ENCODE assay signal across 13 cellular contexts in genomic region chr15:58477228-58477627, GRCh38. TPM values are rescaled to one million over a fixed set of nuclear protein-coding genes. Genes with fewer than 3 reads are reported as not detected.
DNase-seq lines count a peak whose midpoint lies in the region; ATAC-seq, FAIRE-seq and TF ChIP-seq lines count a peak whose summit lies in the region.
"Had no signal": no experiment of that assay in that cellular context is flagged by ENCODE, and none has a peak within 500 bp of the region (broad histone marks: within the 10 kb centered on the region; RNA-seq: fewer than 3 reads in every experiment).

No MANE protein-coding gene starts in this region.

- no peaks in the 10 kb centered on the region for H3K9me3 Mint-ChIP-seq in progenitor cell of endocrine pancreas (ENCODE audit: low read depth)
- H3K9me3 Mint-ChIP-seq: H9 had no signal

- no peaks in the 10 kb centered on the region for H4K20me1 ChIP-seq in GM12878 (ENCODE audit: control insufficient read depth, insufficient read depth)

- intact Hi-C loops in GM12878 (cut with micrococcal nuclease; ENCODE audit: unreplicated experiment) = no loop called here

- in situ Hi-C loops in GM12878 (cut with MboI) = no loop called here

- peak overlapping the region; percentile 26; the same call in 1 of the 2 replicates for H3K4me2 ChIP-seq in GM12878 (ENCODE audit: control insufficient read depth, insufficient read depth)

- RAD21 ChIA-PET in GM12878 (lab: Charles Lee; ENCODE audit: unreplicated experiment) = interaction anchor here (0.8 to 1.9 kb wide), 4 partner anchors 19 to 46 kb away, joined by 3 to 7 read pairs (median 3); no protein-coding TSS in a partner anchor

- peak overlapping the region; percentile 61 for H2AFZ ChIP-seq in GM12878 (ENCODE audit: control insufficient read depth, low read depth, low read length)

- no peaks in the 10 kb centered on the region for H3K27me3 ChIP-seq in GM12878 (replicated peaks in 1 of 2; ENCODE audit: control insufficient read depth in 2 of 2, insufficient read depth in 2 of 2, low read length in 1 of 2)
- no peaks in the 10 kb centered on the region for H3K27me3 ChIP-seq in MG63

- TF ChIP-seq RAD21 in GM12878 (IDR thresholded peaks at IDR 0.05; ENCODE audit: insufficient read depth, low read depth, low read length) = no peak

- FAIRE-seq in GM12878 (lab: Jason Lieb, UNC) = no peak

- SMC1A ChIA-PET in GM12878 (lab: Charles Lee; ENCODE audit: uncharacterized antibody, unreplicated experiment) = interaction anchor here (0.5 to 3.0 kb wide), 6 partner anchors 10 to 67 kb away, joined by 3 to 8 read pairs (median 4); no protein-coding TSS in a partner anchor

- no peaks in the 10 kb centered on the region for H3K9me3 ChIP-seq in GM12878 (replicated peaks; ENCODE audit: control insufficient read depth, insufficient read depth, low read length)
- no peaks in the 10 kb centered on the region for H3K9me3 ChIP-seq in MG63

- POLR2A ChIA-PET in GM12878 (lab: Charles Lee) = interaction anchor here (0.5 to 1.1 kb wide), 5 partner anchors 19 to 267 kb away, joined by 3 to 5 read pairs (median 4); no protein-coding TSS in a partner anchor

- H3K27ac Mint-ChIP-seq in progenitor cell of endocrine pancreas = peak overlapping the region; percentile 19

- H3K79me2 ChIP-seq in GM12878 (ENCODE audit: control insufficient read depth, insufficient read depth, low read length) = peaks cover 3% of the 10 kb centered on the region

- no peak overlapping the region for H3K9ac ChIP-seq in GM12878 (ENCODE audit: control insufficient read depth, insufficient read depth, low read length)

- DNase-seq in NCI-H1092 treated with DMSO at 0.1 percent for 48 hours (lab: John Stamatoyannopoulos, UW) (peak; percentile 32), NCI-H1092 (lab: John Stamatoyannopoulos, UW) (no peak), NCI-H748 treated with DMSO at 0.1 percent for 48 hours (lab: John Stamatoyannopoulos, UW) (peak; percentile 14), GM12878 (ENCODE audit: low read depth, low spot score) (no peak), progenitor cell of endocrine pancreas (ENCODE audit: low spot score, unreplicated experiment) (no peak), MG63 (no peak), NCI-H1694 treated with DMSO at 0.1 percent for 48 hours (lab: John Stamatoyannopoulos, UW) (no peak)
- DNase-seq in activated naive CD4-positive, alpha-beta T cell treated with anti-CD3 and anti-CD28 coated beads, Interleukin-2, amount 50 U/mL, for 16 hours = no peak
- DNase-seq: erythroblast, H9, NCI-H187 treated with DMSO at 0.1 percent for 48 hours had no signal

- ATAC-seq in GM12878 = no peak
- ATAC-seq: Right ventricle myocardium inferior had no signal

- no peak overlapping the region for H3K4me3 ChIP-seq in GM12878
- H3K4me3 ChIP-seq in MG63 = no peak overlapping the region

- CTCF ChIA-PET in GM12878 (lab: Yijun Ruan, JAX) = interaction anchor here (0.8 to 1.8 kb wide), 5 partner anchors 10 to 92 kb away, joined by 3 to 6 read pairs (median 4); no protein-coding TSS in a partner anchor

- H3K27me3 Mint-ChIP-seq in progenitor cell of endocrine pancreas = peaks cover 9% of the 10 kb centered on the region

- peaks cover 43% of the 10 kb centered on the region for H3K4me1 ChIP-seq in GM12878 (ENCODE audit: control insufficient read depth, insufficient read depth, low read length)

- TF ChIP-seq CTCF in GM12878 (IDR thresholded peaks at IDR 0.05 in 2 of 3, conservative IDR thresholded peaks at IDR 0.05 in 1 of 3; ENCODE audit: control insufficient read depth in 2 of 3, extremely low read depth in 1 of 3, insufficient read depth in 1 of 3, low read depth in 3 of 3, low read length in 3 of 3) (no peak), progenitor cell of endocrine pancreas (IDR thresholded peaks at IDR 0.05; ENCODE audit: unreplicated experiment) (no peak)

- no peaks in the 10 kb centered on the region for H3K36me3 Mint-ChIP-seq in progenitor cell of endocrine pancreas (ENCODE audit: insufficient read depth)

- WGBS in GM12878 (ENCODE audit: insufficient coverage, insufficient replicate concordance, low lambda C conversion rate, missing lambda C conversion rate) = 24% methylated on average over 6 of the region's 6 CpGs

- H3K4me3 Mint-ChIP-seq in progenitor cell of endocrine pancreas (ENCODE audit: low read depth) = no peak overlapping the region
- H3K4me3 Mint-ChIP-seq: H9 had no signal

- BruUV-seq in GM12878 (replicated peaks; lab: Mats Ljungman, UMichigan) = no TSS peak

- TF ChIP-seq EP300 in GM12878 (IDR thresholded peaks at IDR 0.05; ENCODE audit: borderline replicate concordance in 1 of 2, control insufficient read depth in 1 of 2, low read depth in 2 of 2, low read length in 2 of 2) = no peak

- peaks cover 19% of the 10 kb centered on the region for H3K4me1 Mint-ChIP-seq in progenitor cell of endocrine pancreas (ENCODE audit: low read depth)

- no peak overlapping the region for H3K27ac ChIP-seq in GM12878 (ENCODE audit: control insufficient read depth, insufficient read depth)
- H3K27ac ChIP-seq: 22Rv1 had no signal

- no peak for TF ChIP-seq POLR2A in GM12878 (IDR thresholded peaks at IDR 0.05; ENCODE audit: low read depth, low read length)

- H3K36me3 ChIP-seq in GM12878 (ENCODE audit: control insufficient read depth in 2 of 2, insufficient read depth in 2 of 2, low read length in 1 of 2) = no peaks in the 10 kb centered on the region
- H3K36me3 ChIP-seq in MG63 = no peaks in the 10 kb centered on the region

TF ChIP-seq in GM12878, 131 proteins besides CTCF, POLR2A, EP300 and RAD21:
- TF ChIP-seq SPI1 (IDR thresholded peaks at IDR 0.05; ENCODE audit: borderline replicate concordance, insufficient read depth, low read depth, low read length) = peak; percentile 31; the same call in 1 of the 2 replicates
- TF ChIP-seq PKNOX1 (IDR thresholded peaks at IDR 0.05) = no peak

RNA-seq across cellular contexts. Expression of gene LIPC, which starts 45.4 kb away (rescaled TPM):
- total RNA-seq in GM12878 (2013; cell fraction: nucleolus; rRNA removed) = 2.2 and 2.5 TPM in 2 replicates
- total RNA-seq in GM12878 (2014; rRNA removed) = 0.11 and 0.23 TPM in 2 replicates
- 0.28 and 0.31 TPM in 2 replicates for total RNA-seq in GM12878 (2014; rRNA removed; fragmentation: Illumina TruSeq; extraction: Trizol)
- 0.18 TPM in 1 of 2 replicates, not detected in the other for total RNA-seq in GM12878 (2021)
- polyA plus RNA-seq in GM12878 (2011; ENCODE audit: low read depth) = not detected
- 0.07 and 0.10 TPM in 2 replicates for polyA plus RNA-seq in GM12878 (2011; rRNA removed)
- 0.18 and 0.21 TPM in 2 replicates for polyA plus RNA-seq in GM12878 (2011; cell fraction: cytosol; rRNA removed)
- 0.15 and 0.34 TPM in 2 replicates for polyA plus RNA-seq in GM12878 (2011; cell fraction: nucleus; rRNA removed)
- 0.15 and 0.24 TPM in 2 replicates for polyA plus RNA-seq in GM12878 (2012)
- polyA plus RNA-seq in GM12878 (2014; fragmentation: Illumina TruSeq; extraction: Trizol) = 0.16 TPM in 1 of 2 replicates, not detected in the other
- under 1 TPM; 0.06 to 0.09 TPM for polyA plus RNA-seq in GM12878 (2014; fragmentation: Nextera tagmentation; extraction: Ambion mirVana)
- 0.14 and 0.18 TPM in 2 replicates for polyA plus RNA-seq in GM12878 (2014; rRNA removed)
- under 1 TPM in 1 of 2 experiments, not detected in 1; 0.07 TPM for polyA plus RNA-seq in GM12878 (2016; fragmentation: Nextera tagmentation; extraction: Ambion mirVana)
- polyA minus RNA-seq in GM12878 (2011; rRNA and poly(A)+ RNA removed) = 0.21 TPM in 1 of 2 replicates, not detected in the other
- polyA minus RNA-seq in GM12878 (2011; cell fraction: cytosol; rRNA and poly(A)+ RNA removed) = not detected in 2 replicates
- polyA minus RNA-seq in GM12878 (2011; cell fraction: nucleus; rRNA and poly(A)+ RNA removed) = 0.60 TPM in 1 of 2 replicates, not detected in the other
- total RNA-seq in progenitor cell of endocrine pancreas = 4.4 and 5.9 TPM in 2 replicates
- total RNA-seq in MG63 (2014; rRNA removed; shearing (Covaris generic); ENCODE audit: low replicate concordance) = 0.16 TPM in 1 of 2 replicates, not detected in the other
- total RNA-seq: H9 had no signal

Comparison
In these comparisons a context has a peak if more than half of its experiments do, and no peak if none do; other contexts are left out.
1. DNase-seq: peak in NCI-H1092 treated with DMSO at 0.1 percent for 48 hours (single experiment) and NCI-H748 treated with DMSO at 0.1 percent for 48 hours (single experiment); none in NCI-H1092 (single experiment), GM12878 (single experiment), progenitor cell of endocrine pancreas (single experiment), MG63 (single experiment), NCI-H1694 treated with DMSO at 0.1 percent for 48 hours (single experiment) and activated naive CD4-positive, alpha-beta T cell treated with anti-CD3 and anti-CD28 coated beads, Interleukin-2, amount 50 U/mL, for 16 hours (single experiment).